ENCODE assay signal across 39 cellular contexts in genomic region chr15:29430831-29431230, GRCh38.
"Had no signal": no experiment of that assay in that cellular context is flagged by ENCODE, and none has a peak within 500 bp of the region (broad histone marks: within the 10 kb centered on the region; RNA-seq: fewer than 3 reads in every experiment).

No MANE protein-coding gene starts in this region.

- ATAC-seq: activated naive CD4-positive, alpha-beta T cell treated with anti-CD3 and anti-CD28 coated beads, Interleukin-2, amount 50 U/mL, for 72 hours; activated naive CD8-positive, alpha-beta T cell treated with anti-CD3 and anti-CD28 coated beads, Interleukin-2, amount 50 U/mL, for 24 hours; activated T-cell treated with anti-CD3 and anti-CD28 coated beads, Interleukin-2, amount 50 U/mL, for 4 hours; activated T-cell treated with anti-CD3 and anti-CD28 coated beads, Interleukin-2, amount 50 U/mL, for 72 hours; activated T-helper 17 cell treated with anti-CD3 and anti-CD28 coated beads, Interleukin-2, amount 50 U/mL, for 72 hours; body of pancreas had no signal

- H3K9me3 Mint-ChIP-seq: activated naive CD4-positive, alpha-beta T cell treated with anti-CD3 and anti-CD28 coated beads for 36 hours; activated naive CD4-positive, alpha-beta T cell treated with anti-CD3 and anti-CD28 coated beads, Interleukin-2, amount 10 ng/mL, durations not matched to agents 7 days and 5 days; activated naive CD4-positive, alpha-beta T cell treated with anti-CD3 and anti-CD28 coated beads, Interleukin-2, amount 50 U/mL, for 24 hours; activated naive CD4-positive, alpha-beta T cell treated with anti-CD3 and anti-CD28 coated beads, Interleukin-2, amount 50 U/mL, for 72 hours; activated naive CD8-positive, alpha-beta T cell treated with anti-CD3 and anti-CD28 coated beads for 36 hours; activated naive CD8-positive, alpha-beta T cell treated with anti-CD3 and anti-CD28 coated beads, Interleukin-2, amount 10 ng/mL, durations not matched to agents 7 days and 5 days; activated naive CD8-positive, alpha-beta T cell treated with anti-CD3 and anti-CD28 coated beads, Interleukin-2, amount 50 U/mL, for 24 hours; activated T-cell treated with anti-CD3 and anti-CD28 coated beads, Interleukin-2, amount 50 U/mL, for 24 hours; activated T-cell treated with anti-CD3 and anti-CD28 coated beads, Interleukin-2, amount 50 U/mL, for 4 hours; activated T-cell treated with anti-CD3 and anti-CD28 coated beads, Interleukin-2, amount 50 U/mL, for 72 hours; activated T-helper 1 cell treated with anti-CD3 and anti-CD28 coated beads, Interleukin-12 subunit alpha, Interleukin-12 subunit beta, Interleukin-2, Interleukin-4 antibody, amounts not matched to agents 30 ng/mL and 10 ng/mL and 1 ng/mL, durations not matched to agents 14 hours and 24 hours and 36 hours; activated T-helper 2 cell treated with anti-CD3 and anti-CD28 coated beads, Interferon-gamma antibody, Interleukin-2, Interleukin-4, amounts not matched to agents 10 μg/mL and 5 μg/mL and 100 μg/mL, durations not matched to agents 14 hours and 24 hours and 36 hours; central memory CD8-positive, alpha-beta T cell had no signal

- H3K27ac Mint-ChIP-seq: activated naive CD4-positive, alpha-beta T cell treated with anti-CD3 and anti-CD28 coated beads for 36 hours; activated naive CD4-positive, alpha-beta T cell treated with anti-CD3 and anti-CD28 coated beads, Interleukin-2, amount 10 ng/mL, durations not matched to agents 7 days and 5 days; activated naive CD4-positive, alpha-beta T cell treated with anti-CD3 and anti-CD28 coated beads, Interleukin-2, amount 50 U/mL, for 24 hours; activated naive CD4-positive, alpha-beta T cell treated with anti-CD3 and anti-CD28 coated beads, Interleukin-2, amount 50 U/mL, for 72 hours; activated naive CD8-positive, alpha-beta T cell; activated naive CD8-positive, alpha-beta T cell treated with anti-CD3 and anti-CD28 coated beads for 36 hours; activated naive CD8-positive, alpha-beta T cell treated with anti-CD3 and anti-CD28 coated beads, Interleukin-2, amount 10 ng/mL, durations not matched to agents 7 days and 5 days; activated naive CD8-positive, alpha-beta T cell treated with anti-CD3 and anti-CD28 coated beads, Interleukin-2, amount 50 U/mL, for 24 hours; activated T-cell treated with anti-CD3 and anti-CD28 coated beads, Interleukin-2, amount 50 U/mL, for 24 hours; activated T-cell treated with anti-CD3 and anti-CD28 coated beads, Interleukin-2, amount 50 U/mL, for 72 hours; activated T-helper 1 cell treated with anti-CD3 and anti-CD28 coated beads, Interleukin-12 subunit alpha, Interleukin-12 subunit beta, Interleukin-2, Interleukin-4 antibody, amounts not matched to agents 30 ng/mL and 10 ng/mL and 1 ng/mL, durations not matched to agents 14 hours and 24 hours and 36 hours; activated T-helper 17 cell treated with anti-CD3 and anti-CD28 coated beads, Interleukin-2, amount 50 U/mL, for 72 hours; activated T-helper 2 cell treated with anti-CD3 and anti-CD28 coated beads, Interferon-gamma antibody, Interleukin-2, Interleukin-4, amounts not matched to agents 10 μg/mL and 5 μg/mL and 100 μg/mL, durations not matched to agents 14 hours and 24 hours and 36 hours; brain had no signal

- H3K4me3 Mint-ChIP-seq: activated naive CD4-positive, alpha-beta T cell treated with anti-CD3 and anti-CD28 coated beads for 36 hours; activated naive CD4-positive, alpha-beta T cell treated with anti-CD3 and anti-CD28 coated beads, Interleukin-2, amount 10 ng/mL, durations not matched to agents 7 days and 5 days; activated naive CD4-positive, alpha-beta T cell treated with anti-CD3 and anti-CD28 coated beads, Interleukin-2, amount 50 U/mL, for 24 hours; activated naive CD8-positive, alpha-beta T cell; activated naive CD8-positive, alpha-beta T cell treated with anti-CD3 and anti-CD28 coated beads for 36 hours; activated naive CD8-positive, alpha-beta T cell treated with anti-CD3 and anti-CD28 coated beads, Interleukin-2, amount 10 ng/mL, durations not matched to agents 7 days and 5 days; activated naive CD8-positive, alpha-beta T cell treated with anti-CD3 and anti-CD28 coated beads, Interleukin-2, amount 50 U/mL, for 24 hours; activated T-cell treated with anti-CD3 and anti-CD28 coated beads, Interleukin-2, amount 50 U/mL, for 24 hours; activated T-cell treated with anti-CD3 and anti-CD28 coated beads, Interleukin-2, amount 50 U/mL, for 4 hours; activated T-cell treated with anti-CD3 and anti-CD28 coated beads, Interleukin-2, amount 50 U/mL, for 72 hours; activated T-helper 1 cell treated with anti-CD3 and anti-CD28 coated beads, Interleukin-12 subunit alpha, Interleukin-12 subunit beta, Interleukin-2, Interleukin-4 antibody, amounts not matched to agents 30 ng/mL and 10 ng/mL and 1 ng/mL, durations not matched to agents 14 hours and 24 hours and 36 hours; activated T-helper 17 cell treated with anti-CD3 and anti-CD28 coated beads, Interleukin-2, amount 50 U/mL, for 72 hours; brain; central memory CD8-positive, alpha-beta T cell had no signal

- H3K36me3 Mint-ChIP-seq: activated naive CD4-positive, alpha-beta T cell treated with anti-CD3 and anti-CD28 coated beads, Interleukin-2, amount 10 ng/mL, durations not matched to agents 7 days and 5 days; activated naive CD4-positive, alpha-beta T cell treated with anti-CD3 and anti-CD28 coated beads, Interleukin-2, amount 50 U/mL, for 24 hours; activated naive CD4-positive, alpha-beta T cell treated with anti-CD3 and anti-CD28 coated beads, Interleukin-2, amount 50 U/mL, for 72 hours; activated naive CD8-positive, alpha-beta T cell; activated naive CD8-positive, alpha-beta T cell treated with anti-CD3 and anti-CD28 coated beads for 36 hours; activated naive CD8-positive, alpha-beta T cell treated with anti-CD3 and anti-CD28 coated beads, Interleukin-2, amount 10 ng/mL, durations not matched to agents 7 days and 5 days; brain had no signal

- H3K9me3 ChIP-seq: adrenal gland, ascending aorta, body of pancreas, breast epithelium had no signal

- H3K27me3 ChIP-seq: adrenal gland, ascending aorta, body of pancreas, brain microvascular endothelial cell, breast epithelium, cardiac muscle cell had no signal

- H3K4me1 ChIP-seq: adrenal gland, ascending aorta, body of pancreas, breast epithelium had no signal

- FAIRE-seq: astrocyte, bronchial epithelial cell had no signal

- H3K4me3 ChIP-seq: adrenal gland, ascending aorta, body of pancreas, breast epithelium, cardiac muscle cell had no signal

- H3K27ac ChIP-seq: ascending aorta, body of pancreas, brain microvascular endothelial cell, breast epithelium, cardiac muscle cell had no signal

- H3K36me3 ChIP-seq: adrenal gland, ascending aorta, brain microvascular endothelial cell, breast epithelium, cardiac muscle cell had no signal

- DNase-seq: activated effector memory CD4-positive, alpha-beta T cell treated with anti-CD3 and anti-CD28 coated beads, Interleukin-2, amount 50 U/mL, for 16 hours; activated effector memory CD4-positive, alpha-beta T cell treated with Interleukin-2 at 50 U/mL for 16 hours; activated gamma-delta T cell; activated gamma-delta T cell treated with Interleukin-2 at 50 U/mL for 16 hours; activated naive CD4-positive, alpha-beta T cell; activated naive CD4-positive, alpha-beta T cell treated with anti-CD3 and anti-CD28 coated beads for 36 hours; activated naive CD4-positive, alpha-beta T cell treated with anti-CD3 and anti-CD28 coated beads, Interleukin-2, amount 10 ng/mL, durations not matched to agents 7 days and 5 days; activated naive CD4-positive, alpha-beta T cell treated with anti-CD3 and anti-CD28 coated beads, Interleukin-2, amount 50 U/mL, for 16 hours; activated naive CD4-positive, alpha-beta T cell treated with Interleukin-2 at 50 U/mL for 16 hours; activated naive CD8-positive, alpha-beta T cell treated with anti-CD3 and anti-CD28 coated beads for 36 hours; activated naive CD8-positive, alpha-beta T cell treated with anti-CD3 and anti-CD28 coated beads, Interleukin-2, amount 10 ng/mL, durations not matched to agents 7 days and 5 days; activated naive CD8-positive, alpha-beta T cell treated with anti-CD3 and anti-CD28 coated beads, Interleukin-2, amount 50 U/mL, for 24 hours; activated T-cell treated with anti-CD3 and anti-CD28 coated beads, Interleukin-2, amount 50 U/mL, for 24 hours; activated T-cell treated with anti-CD3 and anti-CD28 coated beads, Interleukin-2, amount 50 U/mL, for 4 hours; activated T-cell treated with anti-CD3 and anti-CD28 coated beads, Interleukin-2, amount 50 U/mL, for 48 hours; activated T-cell treated with anti-CD3 and anti-CD28 coated beads, Interleukin-2, amount 50 U/mL, for 72 hours; adrenal gland; amniotic stem cell; amygdala; anterior cingulate cortex; aorta; body of pancreas; brain microvascular endothelial cell; caudate nucleus; central memory CD4-positive, alpha-beta T cell; cerebellar nuclear complex had no signal

- H3K4me1 Mint-ChIP-seq: activated naive CD4-positive, alpha-beta T cell treated with anti-CD3 and anti-CD28 coated beads, Interleukin-2, amount 10 ng/mL, durations not matched to agents 7 days and 5 days; activated naive CD4-positive, alpha-beta T cell treated with anti-CD3 and anti-CD28 coated beads, Interleukin-2, amount 50 U/mL, for 24 hours; activated naive CD8-positive, alpha-beta T cell treated with anti-CD3 and anti-CD28 coated beads for 36 hours; activated naive CD8-positive, alpha-beta T cell treated with anti-CD3 and anti-CD28 coated beads, Interleukin-2, amount 10 ng/mL, durations not matched to agents 7 days and 5 days; activated naive CD8-positive, alpha-beta T cell treated with anti-CD3 and anti-CD28 coated beads, Interleukin-2, amount 50 U/mL, for 24 hours; activated T-helper 17 cell treated with anti-CD3 and anti-CD28 coated beads, Interleukin-2, amount 50 U/mL, for 72 hours; central memory CD8-positive, alpha-beta T cell had no signal
